Comparison of ENCODE assay signal across 1 cellular context in genomic region chr7:41814888-41815287, GRCh38.
TF ChIP-seq lines count a peak whose summit lies in the region.

No MANE protein-coding gene starts in this region.

TF ChIP-seq in HEK293T, 16 proteins besides CTCF, POLR2A, EP300 and RAD21 (continued from another document):
- no peak for TF ChIP-seq CTBP1 (IDR thresholded peaks at IDR 0.05; ENCODE audit: borderline replicate concordance)
- no peak for TF ChIP-seq BHLHE40 (IDR thresholded peaks at IDR 0.05; ENCODE audit: borderline replicate concordance)
